ENCODE assay signal across 1 cellular context in the genomic region with DNA sequence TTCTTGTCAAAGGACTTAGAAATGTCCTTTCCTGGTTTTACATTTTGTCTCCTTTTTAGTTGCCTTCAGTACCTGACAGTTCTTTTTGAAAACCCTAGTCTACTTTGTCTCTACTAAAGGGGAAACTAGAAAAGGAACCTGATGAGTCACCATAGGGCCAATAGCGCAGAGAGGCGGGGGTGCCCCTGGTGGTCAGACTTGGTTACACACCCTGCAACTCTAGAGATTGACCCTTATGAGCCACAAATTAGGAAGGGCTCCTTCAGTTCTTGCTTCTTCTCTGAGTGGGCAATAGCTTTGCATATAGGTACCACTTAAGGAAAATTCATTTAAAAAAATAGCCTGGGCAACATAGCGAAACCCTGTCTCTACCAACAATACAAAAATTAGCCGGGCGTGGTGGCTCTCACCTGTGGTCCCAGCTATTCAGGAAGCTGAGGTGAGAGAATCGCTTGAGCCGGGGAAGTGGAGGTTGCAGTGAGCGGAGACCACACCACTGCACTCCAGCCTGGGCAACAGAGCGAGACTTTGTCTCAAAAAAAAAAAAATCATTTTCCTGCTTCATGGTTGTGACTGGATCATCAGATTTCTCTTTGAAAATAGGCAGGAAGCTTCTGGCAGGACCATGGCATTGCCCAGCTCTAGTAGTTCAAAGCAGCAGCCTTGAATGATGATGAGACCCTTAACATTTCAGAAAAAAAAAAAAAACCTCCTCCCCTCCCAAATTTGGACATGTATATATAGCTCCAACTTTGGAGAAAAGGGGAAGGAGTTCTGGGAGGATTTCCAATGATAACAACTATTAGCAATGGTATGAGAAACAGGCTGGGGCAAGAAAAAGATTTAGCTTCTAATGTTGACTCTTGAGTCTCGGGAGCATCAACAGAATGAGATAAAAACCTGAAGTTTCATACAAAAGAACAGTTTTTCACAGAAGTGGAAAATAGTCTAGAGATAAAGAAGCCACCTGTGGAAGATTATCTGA.
TF ChIP-seq lines count a peak whose summit lies in the region.

No MANE protein-coding gene starts in this region.

TF ChIP-seq in WTC11, 78 proteins besides CTCF, POLR2A, EP300 and RAD21 (continued from another document):
- TF ChIP-seq FOXP4 (CRISPR knock-in tag; IDR thresholded peaks at IDR 0.05) (no peak), ZNF138 (CRISPR knock-in tag; conservative IDR thresholded peaks at IDR 0.05) (no peak), TP53 (CRISPR knock-in tag; IDR thresholded peaks at IDR 0.05) (no peak)
